Comparison of ENCODE assay signal across 8 cellular contexts in the genomic region with DNA sequence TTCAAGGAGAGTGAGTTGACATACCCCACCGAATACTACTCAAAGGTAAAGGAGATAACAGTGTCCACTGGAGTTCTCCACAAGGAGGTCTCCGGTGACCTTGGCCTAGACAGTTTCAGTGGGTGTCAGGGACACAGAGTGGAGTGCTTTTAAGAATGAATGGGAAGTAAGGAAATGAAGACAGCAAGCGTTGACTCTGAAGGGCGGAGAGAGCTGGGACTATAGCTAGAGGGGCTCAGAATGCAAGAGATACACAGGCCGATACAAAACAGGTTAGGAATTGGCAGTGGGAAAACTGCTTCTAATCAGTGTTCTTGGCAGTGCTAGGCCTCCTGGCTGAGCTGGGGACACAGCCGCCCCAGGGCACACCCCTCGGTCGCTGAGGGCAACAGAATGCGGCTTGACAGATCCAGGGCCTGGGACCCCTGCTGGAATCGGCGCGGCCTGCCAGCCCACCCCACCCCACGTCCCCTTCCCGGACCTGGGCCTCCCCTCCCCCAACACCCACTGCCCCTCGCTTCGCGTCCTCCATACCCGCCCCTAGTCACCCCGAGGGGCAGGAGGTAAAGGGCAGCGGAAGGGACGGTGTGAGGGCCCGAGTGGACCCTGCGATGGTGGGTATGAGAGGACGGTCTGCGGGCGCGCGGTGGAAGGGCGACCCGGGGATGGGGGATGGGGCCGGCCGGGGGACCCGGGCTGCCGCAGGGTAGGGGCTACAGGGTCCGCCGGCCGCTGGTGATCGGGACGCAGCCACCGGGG. TPM values are rescaled to one million over a fixed set of nuclear protein-coding genes. Genes with fewer than 3 reads are reported as not detected.
DNase-seq lines count a peak whose midpoint lies in the region; ATAC-seq and TF ChIP-seq lines count a peak whose summit lies in the region.

No MANE protein-coding gene starts in this region.

- no peaks in the 10 kb centered on the region for H3K36me3 ChIP-seq in NT2/D1 (ENCODE audit: insufficient read depth, insufficient read length, low read length)
- no peaks in the 10 kb centered on the region for H3K36me3 ChIP-seq in psoas muscle (ENCODE audit: insufficient read depth in 1 of 2, low read depth in 1 of 2)

- H3K4me3 ChIP-seq in NT2/D1 (ENCODE audit: insufficient read length, low read depth) (peak overlapping the region; percentile 76), fibroblast of the aortic adventitia (ENCODE audit: low read depth, low read length) (peak overlapping the region; percentile 80), psoas muscle (peak overlapping the region; percentile 90)

- H3K9me3 ChIP-seq in NT2/D1 (ENCODE audit: insufficient read depth, low read length) (no peaks in the 10 kb centered on the region), psoas muscle (no peaks in the 10 kb centered on the region)

- WGBS in psoas muscle, 3 donors: 5 to 10% (median 7%) methylated on average over 25 to 40 of the region's 40 CpGs

- H3K27me3 ChIP-seq in NT2/D1 (ENCODE audit: insufficient read depth, insufficient read length) (peaks cover 30% of the 10 kb centered on the region), psoas muscle (ENCODE audit: insufficient read depth in 3 of 3, low read length in 2 of 3) (peaks cover 0 to 1% (median 0%) of the 10 kb centered on the region in 3 donors)

- intact Hi-C loops in psoas muscle (cut with DNase I): loop anchor here in 1 of 2 donors (2.0 kb wide), 1 partner anchor 28 kb away; a partner anchor contains a TSS

- peak overlapping the region; percentile 89 for H3K27ac ChIP-seq in psoas muscle

- DNase-seq in NCI-H146 (lab: John Stamatoyannopoulos, UW) (peak; percentile 44), NCI-H146 treated with DMSO at 0.1 percent for 48 hours (lab: John Stamatoyannopoulos, UW; ENCODE audit: unreplicated experiment) (no peak), NT2/D1 (ENCODE audit: low read depth, low spot score) (no peak), fibroblast of the aortic adventitia (ENCODE audit: low read depth) (no peak), psoas muscle (no peak), globus pallidus (ENCODE audit: low spot score) (no peak), NCI-H128 (lab: John Stamatoyannopoulos, UW; ENCODE audit: unreplicated experiment) (no peak)

- H3K9ac ChIP-seq in NT2/D1 (ENCODE audit: insufficient read length, low read depth): peak overlapping the region; percentile 86

- H3K4me1 ChIP-seq in NT2/D1 (ENCODE audit: insufficient read depth, insufficient read length) (peaks cover 3% of the 10 kb centered on the region), psoas muscle (peaks cover 9% of the 10 kb centered on the region)

- ATAC-seq in psoas muscle (peak; percentile 25 to 45 (median 32)), HG03196 (IDR thresholded peaks at IDR 0.05; ENCODE audit: unreplicated experiment) (no peak)

- TF ChIP-seq CTCF in fibroblast of the aortic adventitia (IDR thresholded peaks at IDR 0.05; ENCODE audit: insufficient read depth, low read length): no peak
- TF ChIP-seq CTCF in psoas muscle (IDR thresholded peaks at IDR 0.05): no peak

RNA-seq across cellular contexts. Expression of a gene that starts 0.5 kb away (rescaled TPM):
- total RNA-seq in fibroblast of the aortic adventitia (ENCODE audit: low replicate concordance) (41.8 and 52.4 TPM in 2 replicates), psoas muscle (10 to 100 TPM; 36.5 to 53.9 (median 43.0) TPM)
- polyA plus RNA-seq in psoas muscle: 10 to 100 TPM; 39.5 to 49.5 (median 42.5) TPM

RNA-seq across cellular contexts. Expression of a gene that starts 22.4 kb away (rescaled TPM):
- 1.2 TPM in 1 of 2 replicates, not detected in the other for total RNA-seq in fibroblast of the aortic adventitia (ENCODE audit: low replicate concordance)
- under 1 TPM in 3 of 4 donors, not detected in 1; 0.34 to 0.75 (median 0.36) TPM for total RNA-seq in psoas muscle
- polyA plus RNA-seq in psoas muscle: under 1 TPM; 0.04 to 0.38 (median 0.16) TPM

RNA-seq across cellular contexts. Expression of a gene that starts 28.1 kb away (rescaled TPM):
- total RNA-seq in fibroblast of the aortic adventitia (ENCODE audit: low replicate concordance): 44.8 and 63.9 TPM in 2 replicates
- 10 to 100 TPM; 37.6 to 57.4 (median 39.1) TPM for total RNA-seq in psoas muscle
- polyA plus RNA-seq in psoas muscle: 10 to 100 TPM; 32.7 to 50.9 (median 33.6) TPM

RNA-seq across cellular contexts. Expression of a gene that starts 55.4 kb away (rescaled TPM):
- total RNA-seq in fibroblast of the aortic adventitia (ENCODE audit: low replicate concordance) (18.9 and 23.8 TPM in 2 replicates), psoas muscle (10 to 100 TPM in 3 of 4 donors, 1 to 10 TPM in 1; 9.6 to 15.3 (median 12.7) TPM)
- polyA plus RNA-seq in psoas muscle: 10 to 100 TPM; 11.5 to 12.5 (median 12.2) TPM
